In the genomic region with DNA sequence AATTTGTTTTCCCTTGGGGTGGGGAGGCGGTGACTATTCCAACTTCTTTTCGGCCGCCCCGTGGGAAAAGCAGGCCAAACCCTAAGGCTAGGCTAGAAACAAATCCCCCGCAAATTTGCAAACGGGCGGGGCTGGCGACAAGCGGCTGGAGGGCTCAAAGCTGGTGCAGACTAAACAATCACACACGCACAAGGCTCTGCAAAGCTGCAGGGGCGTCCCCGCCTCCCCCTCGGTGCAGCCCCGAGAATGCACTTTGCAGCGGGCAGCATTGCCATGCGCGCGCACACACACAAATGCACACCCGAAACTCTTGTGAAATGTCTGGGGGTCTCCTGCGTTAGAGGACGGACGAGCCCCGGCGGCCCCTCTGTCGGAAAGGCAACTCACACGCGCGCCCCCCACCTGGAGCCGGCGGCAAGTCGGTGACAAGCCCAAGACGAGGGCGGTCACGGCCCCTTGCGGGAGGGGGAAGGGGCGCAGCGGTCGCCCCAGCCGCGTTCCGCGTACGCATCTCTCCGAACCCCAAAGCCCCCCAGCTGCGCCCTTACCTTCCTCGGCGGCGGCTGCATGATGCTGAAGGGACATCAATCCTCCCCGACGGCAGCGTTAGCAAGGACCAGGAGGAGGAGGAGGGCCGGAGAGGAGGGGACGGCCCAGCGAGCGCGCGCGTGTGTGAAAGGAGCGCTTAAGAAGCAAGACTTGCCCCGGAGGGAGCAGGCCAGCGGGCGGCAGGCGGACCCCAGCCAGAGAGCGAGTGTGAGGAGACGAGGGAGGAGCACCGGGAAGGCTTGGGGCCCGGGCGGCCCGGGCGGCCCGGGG, we compare ENCODE assay signal across 8 cellular contexts. TPM values are rescaled to one million over a fixed set of nuclear protein-coding genes. Genes with fewer than 3 reads are reported as not detected.
A peak's percentile ranks its signal among the peaks of the same experiment; 100 is the strongest.
DNase-seq lines count a peak whose midpoint lies in the region; ATAC-seq and TF ChIP-seq lines count a peak whose summit lies in the region.

No MANE protein-coding gene starts in this region.

- H3K27ac ChIP-seq in DOHH2 (ENCODE audit: low read depth, low read length) (peak overlapping the region; percentile 98), spleen (peak overlapping the region; percentile 95 to 99 (median 98))

- no peaks in the 10 kb centered on the region for H4K20me1 ChIP-seq in DOHH2 (ENCODE audit: control insufficient read depth, insufficient read depth, low read depth, low read length)

- H3K27me3 ChIP-seq in DOHH2 (ENCODE audit: control insufficient read depth, low read length) (no peaks in the 10 kb centered on the region), spleen (replicated peaks in 1 of 7) (no peaks in the 10 kb centered on the region)

- peaks cover 59% of the 10 kb centered on the region for H3K79me2 ChIP-seq in DOHH2 (ENCODE audit: control insufficient read depth, low read length)

- H3K9me3 ChIP-seq in DOHH2 (ENCODE audit: control insufficient read depth, insufficient read depth, low read length): no peaks in the 10 kb centered on the region
- H3K9me3 ChIP-seq in spleen: no peaks in the 10 kb centered on the region

- H3K9me2 ChIP-seq in DOHH2 (replicated peaks; ENCODE audit: control insufficient read depth, low read length): no peaks in the 10 kb centered on the region

- H3K4me2 ChIP-seq in DOHH2 (ENCODE audit: low read length): peak overlapping the region; percentile 87

- H3K36me3 ChIP-seq in DOHH2 (ENCODE audit: control insufficient read depth, low read length) (peaks cover 54% of the 10 kb centered on the region), spleen (peaks cover 0 to 30% (median 9%) of the 10 kb centered on the region in 6 donors)

- in situ Hi-C loops in T47D (cut with HindIII; ENCODE audit: low pct_unique_long_range_greater_than_20kb, low sequenced_read_pairs): no loop called here

- peak; percentile 24 for ATAC-seq in GM21529 (IDR thresholded peaks at IDR 0.05; ENCODE audit: unreplicated experiment)

- intact Hi-C loops in spleen (cut with DNase I; ENCODE audit: low total_unique reads): loop anchor here (5.0 kb wide), 1 partner anchor 36 kb away; no protein-coding TSS in a partner anchor

- 0 to 1% (median 0%) methylated on average over 43 to 71 of the region's 71 CpGs for WGBS in spleen, 5 donors

- no peak for TF ChIP-seq POLR2A in spleen (IDR thresholded peaks at IDR 0.05)

- peak; percentile 70 to 78 for DNase-seq in Kasumi-1 (lab: John Stamatoyannopoulos, UW)
- peak; percentile 60 for DNase-seq in T-helper 22 cell (ENCODE audit: low read depth)
- DNase-seq in T47D (ENCODE audit: low read depth in 1 of 2, low spot score in 1 of 2): peak; percentile 64 to 71
- DNase-seq in iPS-NIHi7 (ENCODE audit: extremely low spot score): peak; percentile 78
- peak; percentile 95 for DNase-seq in spleen
- no peak for DNase-seq in NCI-H1048 (lab: John Stamatoyannopoulos, UW)

- peaks cover 68% of the 10 kb centered on the region for H3K4me1 ChIP-seq in DOHH2 (ENCODE audit: control insufficient read depth, low read length)
- H3K4me1 ChIP-seq in spleen: peaks cover 50 to 85% (median 74%) of the 10 kb centered on the region in 6 donors

- peak overlapping the region; percentile 92 for H3K4me3 ChIP-seq in DOHH2 (ENCODE audit: low read length)
- peak overlapping the region; percentile 91 to 100 (median 96) for H3K4me3 ChIP-seq in spleen

- H3F3A ChIP-seq in DOHH2 (ENCODE audit: control insufficient read depth, insufficient read depth): peaks cover 15% of the 10 kb centered on the region

- no peak for TF ChIP-seq CTCF in DOHH2 (IDR thresholded peaks at IDR 0.05; ENCODE audit: low read depth, low read length, poor library complexity, severe bottlenecking)
- no peak for TF ChIP-seq CTCF in spleen (IDR thresholded peaks at IDR 0.05 in 8 of 11, conservative IDR thresholded peaks at IDR 0.05 in 3 of 11)

RNA-seq across cellular contexts. Expression of gene FCHSD2, which starts 0.6 kb away (rescaled TPM):
- 100 to 1,000 TPM in 4 of 7 donors, 10 to 100 TPM in 3; 66.1 to 129 (median 110) TPM for total RNA-seq in spleen
- 10 to 100 TPM; 30.2 to 35.0 (median 32.2) TPM for polyA plus RNA-seq in spleen
